ENCODE assay signal across 2 cellular contexts in the genomic region with DNA sequence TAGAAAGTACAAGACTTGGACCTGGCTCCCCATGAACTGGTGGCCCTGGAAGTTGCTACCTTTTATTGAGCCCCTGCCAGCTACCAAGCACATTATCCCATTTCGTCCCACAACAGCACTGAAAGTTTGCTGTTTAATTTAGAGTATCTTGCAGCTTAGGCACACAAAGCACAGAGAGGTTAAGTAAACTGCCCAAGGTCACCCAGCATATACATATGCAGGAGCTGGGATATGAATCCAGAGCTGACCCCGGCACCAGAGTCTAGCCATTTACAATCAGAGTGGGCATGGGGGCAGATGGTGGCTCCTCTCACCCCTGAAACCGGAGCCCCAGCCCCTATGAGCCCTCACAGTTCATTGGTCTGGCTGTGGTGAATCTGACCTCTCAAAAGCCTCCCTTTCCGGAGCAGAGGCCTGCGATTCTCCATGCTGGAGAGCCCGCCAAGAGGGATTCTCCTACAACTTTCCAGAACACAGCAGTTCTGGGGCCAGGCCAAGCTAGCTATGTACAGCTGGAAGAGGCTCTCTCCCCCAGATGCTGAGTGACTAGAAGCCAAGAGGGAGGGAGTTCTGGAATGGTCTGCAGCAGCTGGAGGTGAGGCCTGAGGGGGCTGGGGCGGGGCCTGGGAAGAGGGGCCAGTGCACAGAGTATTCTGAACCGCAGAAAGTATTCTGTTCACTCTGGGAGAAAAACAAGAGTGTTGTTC.
TF ChIP-seq lines count a peak whose summit lies in the region.

No MANE protein-coding gene starts in this region.

TF ChIP-seq in IMR-90, 13 proteins besides CTCF, POLR2A, EP300 and RAD21:
- peak; percentile 50; the same call in 1 of the 2 replicates for TF ChIP-seq MAZ (IDR thresholded peaks at IDR 0.05; ENCODE audit: borderline replicate concordance, low read depth, low read length)
- TF ChIP-seq, protein P1, sequence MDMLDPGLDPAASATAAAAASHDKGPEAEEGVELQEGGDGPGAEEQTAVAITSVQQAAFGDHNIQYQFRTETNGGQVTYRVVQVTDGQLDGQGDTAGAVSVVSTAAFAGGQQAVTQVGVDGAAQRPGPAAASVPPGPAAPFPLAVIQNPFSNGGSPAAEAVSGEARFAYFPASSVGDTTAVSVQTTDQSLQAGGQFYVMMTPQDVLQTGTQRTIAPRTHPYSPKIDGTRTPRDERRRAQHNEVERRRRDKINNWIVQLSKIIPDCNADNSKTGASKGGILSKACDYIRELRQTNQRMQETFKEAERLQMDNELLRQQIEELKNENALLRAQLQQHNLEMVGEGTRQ (IDR thresholded peaks at IDR 0.05; ENCODE audit: low read depth, low read length): no peak
- no peak for TF ChIP-seq BHLHE40 (IDR thresholded peaks at IDR 0.05; ENCODE audit: low read depth, low read length)

TF ChIP-seq in H1, 55 proteins besides CTCF, POLR2A, EP300 and RAD21:
- TF ChIP-seq KDM1A (IDR thresholded peaks at IDR 0.05; ENCODE audit: borderline replicate concordance, low read length): peak; percentile 56; the same call in 1 of the 2 replicates
- no peak for TF ChIP-seq RFX5 (IDR thresholded peaks at IDR 0.05; ENCODE audit: borderline replicate concordance, low read depth, low read length)
